21 cellular contexts compared by ENCODE assay signal in the genomic region with DNA sequence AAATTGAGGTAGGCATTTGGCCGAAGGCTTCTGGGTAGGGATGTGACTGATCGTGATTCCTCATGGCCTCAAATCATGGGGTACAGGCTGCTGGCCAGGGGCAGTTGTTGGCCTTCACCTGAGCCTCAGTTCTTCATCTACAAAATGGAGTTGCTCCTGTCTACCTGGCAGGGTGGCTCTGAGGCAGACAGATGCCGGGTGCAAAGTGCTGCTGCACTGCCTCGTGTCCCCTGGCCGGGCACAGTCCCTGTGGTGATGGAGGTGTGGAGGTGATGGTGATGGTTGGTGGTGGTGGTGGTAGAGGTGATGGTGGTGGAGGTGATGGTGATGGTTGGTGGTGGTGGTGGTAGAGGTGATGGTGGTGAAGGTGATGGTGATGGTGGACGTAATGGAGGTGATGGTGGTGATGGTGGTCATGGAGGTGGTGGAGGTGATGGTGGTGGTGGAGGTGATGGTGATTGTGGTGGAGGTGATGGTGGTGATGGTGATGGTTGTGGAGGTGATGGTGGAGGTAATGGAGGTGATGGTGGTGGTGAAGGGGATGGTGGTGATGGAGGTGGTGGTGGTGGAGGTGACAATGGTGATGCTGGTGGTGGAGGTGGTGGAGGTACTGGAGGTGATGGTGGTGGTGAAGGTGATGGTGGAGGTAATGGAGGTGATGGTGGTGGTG. TPM values are rescaled to one million over a fixed set of nuclear protein-coding genes. Genes with fewer than 3 reads are reported as not detected.
DNase-seq lines count a peak whose midpoint lies in the region; ATAC-seq and TF ChIP-seq lines count a peak whose summit lies in the region.
"Had no signal": no experiment of that assay in that cellular context is flagged by ENCODE, and none has a peak within 500 bp of the region (broad histone marks: within the 10 kb centered on the region; RNA-seq: fewer than 3 reads in every experiment).

No MANE protein-coding gene starts in this region.

- H3K36me3 Mint-ChIP-seq in Caco-2 (ENCODE audit: insufficient read depth, unreplicated experiment): peaks cover 66% of the 10 kb centered on the region
- peaks cover 55% of the 10 kb centered on the region for H3K36me3 Mint-ChIP-seq in activated naive CD8-positive, alpha-beta T cell treated with anti-CD3 and anti-CD28 coated beads, Interleukin-2, amount 50 U/mL, for 24 hours (ENCODE audit: low read depth)
- H3K36me3 Mint-ChIP-seq in natural killer cell treated with Interleukin-12 subunit alpha and Interleukin-12 subunit beta and Interleukin-15 and Interleukin-18, amount 100 ng/mL, for 72 hours: peaks cover 44% of the 10 kb centered on the region

- intact Hi-C loops in Caco-2 (cut with micrococcal nuclease; ENCODE audit: unreplicated experiment): no loop called here

- no peak for DNase-seq in Caco-2
- DNase-seq in activated naive CD8-positive, alpha-beta T cell treated with anti-CD3 and anti-CD28 coated beads, Interleukin-2, amount 50 U/mL, for 24 hours: no peak
- DNase-seq in natural killer cell treated with Interleukin-12 subunit alpha and Interleukin-12 subunit beta and Interleukin-15 and Interleukin-18, amount 100 ng/mL, for 72 hours (ENCODE audit: low spot score): no peak
- no peak for DNase-seq in KG1 (lab: John Stamatoyannopoulos, UW)
- no peak for DNase-seq in stimulated activated CD4-positive, alpha-beta T cell treated with anti-CD3 and anti-CD28 coated beads, Interleukin-15, amount 100 ng/mL, for 24 hours
- DNase-seq: anterior cingulate cortex; CD4-positive, alpha-beta memory T cell; foreskin melanocyte; GF-D8; lower lobe of right lung; MV-4-11; NCI-H187 treated with DMSO at 0.1 percent for 48 hours; NCI-H226; NCI-H82; stimulated activated naive CD4-positive, alpha-beta T cell; SW 1271 had no signal

- peaks cover 11% of the 10 kb centered on the region for H3K4me1 ChIP-seq in Caco-2
- H3K4me1 ChIP-seq: lower lobe of right lung, tibial nerve had no signal

- H3K27ac Mint-ChIP-seq in Caco-2 (ENCODE audit: unreplicated experiment): peak overlapping the region; percentile 24
- H3K27ac Mint-ChIP-seq in activated naive CD8-positive, alpha-beta T cell treated with anti-CD3 and anti-CD28 coated beads, Interleukin-2, amount 50 U/mL, for 24 hours: peak overlapping the region; percentile 49
- H3K27ac Mint-ChIP-seq in natural killer cell treated with Interleukin-12 subunit alpha and Interleukin-12 subunit beta and Interleukin-15 and Interleukin-18, amount 100 ng/mL, for 72 hours: peak overlapping the region; percentile 47 to 74

- no peak overlapping the region for H3K4me3 ChIP-seq in Caco-2 (ENCODE audit: low read depth, low read length)
- H3K4me3 ChIP-seq: lower lobe of right lung, ovary, tibial nerve had no signal

- H3K36me3 ChIP-seq in Caco-2 (ENCODE audit: control insufficient read depth, insufficient read depth, low read length): peaks cover 2% of the 10 kb centered on the region; the same call in 1 of the 2 replicates
- H3K36me3 ChIP-seq: ovary had no signal

- no peak for TF ChIP-seq CTCF in Caco-2 (IDR thresholded peaks at IDR 0.05; ENCODE audit: insufficient read depth in 1 of 2, low read depth in 1 of 2, low read length in 1 of 2, severe bottlenecking in 1 of 2, unreplicated experiment in 1 of 2)

- POLR2A ChIA-PET in Caco-2 (lab: Charles Lee): no interaction called here

- no peaks in the 10 kb centered on the region for H3K27me3 ChIP-seq in Caco-2 (replicated peaks; ENCODE audit: control insufficient read depth, insufficient read depth, low read length)
- H3K27me3 ChIP-seq: ovary, tibial nerve had no signal

- no peaks in the 10 kb centered on the region for H3K9me3 Mint-ChIP-seq in Caco-2 (ENCODE audit: unreplicated experiment)
- H3K9me3 Mint-ChIP-seq in activated naive CD8-positive, alpha-beta T cell treated with anti-CD3 and anti-CD28 coated beads, Interleukin-2, amount 50 U/mL, for 24 hours: no peaks in the 10 kb centered on the region
- no peaks in the 10 kb centered on the region for H3K9me3 Mint-ChIP-seq in natural killer cell treated with Interleukin-12 subunit alpha and Interleukin-12 subunit beta and Interleukin-15 and Interleukin-18, amount 100 ng/mL, for 72 hours

- CTCF ChIA-PET in Caco-2 (lab: Charles Lee): no interaction called here

- TF ChIP-seq POLR2A in GM18951 (IDR thresholded peaks at IDR 0.05; ENCODE audit: extremely low read depth, insufficient read depth, insufficient read length): peak; percentile 7

- no peak for ATAC-seq in activated naive CD8-positive, alpha-beta T cell treated with anti-CD3 and anti-CD28 coated beads, Interleukin-2, amount 50 U/mL, for 24 hours
- peak in 1 of 2 donors; percentile 50 for ATAC-seq in natural killer cell treated with Interleukin-12 subunit alpha and Interleukin-12 subunit beta and Interleukin-15 and Interleukin-18, amount 100 ng/mL, for 72 hours
- ATAC-seq in HG03196 (IDR thresholded peaks at IDR 0.05; ENCODE audit: unreplicated experiment): no peak
- ATAC-seq: Right ventricle myocardium inferior had no signal

- peaks cover 12% of the 10 kb centered on the region for H3K4me1 Mint-ChIP-seq in Caco-2 (ENCODE audit: low read depth, unreplicated experiment)
- peaks cover 17% of the 10 kb centered on the region for H3K4me1 Mint-ChIP-seq in activated naive CD8-positive, alpha-beta T cell treated with anti-CD3 and anti-CD28 coated beads, Interleukin-2, amount 50 U/mL, for 24 hours
- H3K4me1 Mint-ChIP-seq in natural killer cell treated with Interleukin-12 subunit alpha and Interleukin-12 subunit beta and Interleukin-15 and Interleukin-18, amount 100 ng/mL, for 72 hours (ENCODE audit: low read depth in 2 of 2): peaks cover 28 to 35% of the 10 kb centered on the region in 2 donors

- no peaks in the 10 kb centered on the region for H3K9me3 ChIP-seq in Caco-2
- H3K9me3 ChIP-seq: lower lobe of right lung, ovary, tibial nerve had no signal

- no peaks in the 10 kb centered on the region for H3K27me3 Mint-ChIP-seq in Caco-2 (ENCODE audit: insufficient read depth, unreplicated experiment)
- no peaks in the 10 kb centered on the region for H3K27me3 Mint-ChIP-seq in activated naive CD8-positive, alpha-beta T cell treated with anti-CD3 and anti-CD28 coated beads, Interleukin-2, amount 50 U/mL, for 24 hours
- H3K27me3 Mint-ChIP-seq in natural killer cell treated with Interleukin-12 subunit alpha and Interleukin-12 subunit beta and Interleukin-15 and Interleukin-18, amount 100 ng/mL, for 72 hours: no peaks in the 10 kb centered on the region
- H3K27me3 Mint-ChIP-seq: CD4-positive, alpha-beta memory T cell had no signal

- H3K4me3 Mint-ChIP-seq in Caco-2 (ENCODE audit: unreplicated experiment): no peak overlapping the region
- H3K4me3 Mint-ChIP-seq in activated naive CD8-positive, alpha-beta T cell treated with anti-CD3 and anti-CD28 coated beads, Interleukin-2, amount 50 U/mL, for 24 hours: no peak overlapping the region
- peak overlapping the region; percentile 9 for H3K4me3 Mint-ChIP-seq in natural killer cell treated with Interleukin-12 subunit alpha and Interleukin-12 subunit beta and Interleukin-15 and Interleukin-18, amount 100 ng/mL, for 72 hours
- H3K4me3 Mint-ChIP-seq: CD4-positive, alpha-beta memory T cell had no signal

- in situ Hi-C loops in GM18951 (cut with MboI; ENCODE audit: low sequenced_read_pairs, unreplicated experiment): no loop called here

- no TSS peak for BruUV-seq in Caco-2 (replicated peaks; lab: Mats Ljungman, UMichigan)

RNA-seq across cellular contexts. Expression of gene RNF213, which starts 52.6 kb away (rescaled TPM):
- 61.4 and 70.5 TPM in 2 replicates for total RNA-seq in Caco-2 (2022)
- 1,000 to 10,000 TPM; 1,259 to 2,425 TPM for total RNA-seq in natural killer cell treated with Interleukin-12 subunit alpha and Interleukin-12 subunit beta and Interleukin-15 and Interleukin-18, amount 100 ng/mL, for 72 hours

Comparison
In these comparisons a context has a peak if more than half of its experiments do, and no peak if none do; other contexts are left out.
1. RNA of gene RNF213, which starts 52.6 kb away (total RNA-seq): 1,259 to 2,425 TPM in natural killer cell treated with Interleukin-12 subunit alpha and Interleukin-12 subunit beta and Interleukin-15 and Interleukin-18, amount 100 ng/mL, for 72 hours; 61.4 to 70.5 TPM in Caco-2; every median in the first group is over 10 times any median in the second.
2. Peak in every context shown above with its lines, with median percentiles within 50 percentile points of each other: H3K27ac Mint-ChIP-seq.